20 cellular contexts compared by ENCODE assay signal in genomic region chr6:142385352-142385751, GRCh38.
DNase-seq lines count a peak whose midpoint lies in the region; ATAC-seq, FAIRE-seq and TF ChIP-seq lines count a peak whose summit lies in the region.
"Had no signal": no experiment of that assay in that cellular context is flagged by ENCODE, and none has a peak within 500 bp of the region (broad histone marks: within the 10 kb centered on the region; RNA-seq: fewer than 3 reads in every experiment).

No MANE protein-coding gene starts in this region.

- peak overlapping the region; percentile 49 for H2BK5ac ChIP-seq in IMR-90 (ENCODE audit: low read depth, low read length, poor library complexity, severe bottlenecking)

- H3K36me3 ChIP-seq in IMR-90 (ENCODE audit: control insufficient read depth, insufficient read depth, low read length) (no peaks in the 10 kb centered on the region), pancreas (no peaks in the 10 kb centered on the region), lower lobe of right lung (no peaks in the 10 kb centered on the region), uterus (peaks cover 0 to 4% of the 10 kb centered on the region in 2 donors)
- H3K36me3 ChIP-seq: BLaER1 had no signal

- H3K27me3 ChIP-seq in IMR-90 (ENCODE audit: control insufficient read depth, insufficient read depth, low read length) (no peaks in the 10 kb centered on the region), pancreas (no peaks in the 10 kb centered on the region), lower lobe of right lung (ENCODE audit: low read depth) (no peaks in the 10 kb centered on the region), uterus (no peaks in the 10 kb centered on the region)
- H3K27me3 ChIP-seq: BLaER1 had no signal

- TF ChIP-seq RAD21 in IMR-90 (IDR thresholded peaks at IDR 0.05; ENCODE audit: low read length) = no peak

- H4K20me1 ChIP-seq in IMR-90 (ENCODE audit: insufficient read depth, low read length) = no peaks in the 10 kb centered on the region
- H4K20me1 ChIP-seq: BLaER1 had no signal

- H3K79me1 ChIP-seq in IMR-90 (ENCODE audit: low read depth in 1 of 2, low read length in 2 of 2) = peaks cover 5% of the 10 kb centered on the region in 2 experiments; a peak in 3 of 4 replicates

- H3K4me1 ChIP-seq in IMR-90 (ENCODE audit: control insufficient read depth, insufficient read depth, low read length) (peaks cover 5% of the 10 kb centered on the region), pancreas (no peaks in the 10 kb centered on the region), lower lobe of right lung (no peaks in the 10 kb centered on the region), uterus (no peaks in the 10 kb centered on the region)
- H3K4me1 ChIP-seq: BLaER1 had no signal

- H3K23ac ChIP-seq in IMR-90 (ENCODE audit: low read depth, low read length) = no peak overlapping the region

- no peak overlapping the region for H3K4me3 ChIP-seq in IMR-90 (ENCODE audit: insufficient read depth, low read depth, low read length)
- no peak overlapping the region for H3K4me3 ChIP-seq in pancreas
- no peak overlapping the region for H3K4me3 ChIP-seq in lower lobe of right lung
- no peak overlapping the region for H3K4me3 ChIP-seq in uterus
- H3K4me3 ChIP-seq: BLaER1 had no signal

- no TSS peak for BruUV-seq in IMR-90 (replicated peaks; lab: Mats Ljungman, UMichigan)

- no peak overlapping the region for H2AK5ac ChIP-seq in IMR-90 (ENCODE audit: low read depth, low read length)

- no peak overlapping the region for H3K4me2 ChIP-seq in IMR-90 (ENCODE audit: low read depth, low read length)
- H3K4me2 ChIP-seq: BLaER1 had no signal

- TF ChIP-seq CTCF in IMR-90 (conservative IDR thresholded peaks at IDR 0.05; ENCODE audit: low read depth, low read length) (no peak), pancreas (IDR thresholded peaks at IDR 0.05) (no peak), lower lobe of right lung (IDR thresholded peaks at IDR 0.05) (no peak), uterus (IDR thresholded peaks at IDR 0.05) (no peak)

- no peak overlapping the region for H2AFZ ChIP-seq in IMR-90 (replicated peaks; ENCODE audit: low read length, poor library complexity)

- H4K8ac ChIP-seq in IMR-90 (ENCODE audit: low read depth in 2 of 2, low read length in 2 of 2) = peak overlapping the region in 1 of 2 experiments; percentile 33; a peak in 1 of 4 replicates

- no peak overlapping the region for H2BK120ac ChIP-seq in IMR-90 (ENCODE audit: low read depth, low read length)

- intact Hi-C loops in IMR-90 (cut with micrococcal nuclease) = loop anchor here (5.0 kb wide), 1 partner anchor 158 kb away; no protein-coding TSS in a partner anchor
- intact Hi-C loops in pancreas (cut with DNase I) = loop anchor here in 1 of 3 donors (10.0 kb wide), 1 partner anchor 231 kb away; no protein-coding TSS in a partner anchor
- intact Hi-C loops in lower lobe of right lung (cut with DNase I) = no loop called here
- intact Hi-C loops in uterus (cut with DNase I; ENCODE audit: low total_unique reads) = no loop called here

- H3K56ac ChIP-seq in IMR-90 (ENCODE audit: extremely low read depth, insufficient read depth, low read length) = no peak overlapping the region

- H4K91ac ChIP-seq in IMR-90 (ENCODE audit: insufficient read depth, low read depth, low read length) = no peak overlapping the region

- DNase-seq in ELR (ENCODE audit: low read depth) (peak; percentile 58), IMR-90 (no peak), pancreas (no peak), lower lobe of right lung (no peak), uterus (no peak)
- DNase-seq: CD8-positive, alpha-beta memory T cell; DND-41; GF-D8; KG1; NCI-H1048; NCI-H1436 treated with DMSO at 0.1 percent for 48 hours; NCI-H2029 treated with DMSO at 0.1 percent for 48 hours; NCI-H510A treated with DMSO at 0.1 percent for 48 hours; NCI-H82 had no signal

- TF ChIP-seq POLR2A in IMR-90 (IDR thresholded peaks at IDR 0.05; ENCODE audit: low read depth, low read length) (no peak), uterus (IDR thresholded peaks at IDR 0.05) (no peak)

- no peak overlapping the region for H2BK15ac ChIP-seq in IMR-90 (ENCODE audit: low read depth, low read length)

- H4K5ac ChIP-seq in IMR-90 (ENCODE audit: low read depth, low read length) = no peak overlapping the region

- no peak overlapping the region for H2BK20ac ChIP-seq in IMR-90 (ENCODE audit: low read depth, low read length)

- H3K14ac ChIP-seq in IMR-90 (replicated peaks; ENCODE audit: low read depth, low read length) = no peak overlapping the region

- no peak overlapping the region for H3K18ac ChIP-seq in IMR-90 (ENCODE audit: low read depth, low read length)

- dilution Hi-C loops in IMR-90 (cut with HindIII; ENCODE audit: low sequenced_read_pairs, unreplicated experiment) = no loop called here

- CTCF ChIA-PET in IMR-90 (lab: Yijun Ruan, JAX) = no interaction called here

- no peak overlapping the region for H3K9ac ChIP-seq in IMR-90 (ENCODE audit: low read depth, low read length)
- H3K9ac ChIP-seq: BLaER1 had no signal

- H3K4ac ChIP-seq in IMR-90 (ENCODE audit: low read depth, low read length) = no peak overlapping the region

- FAIRE-seq in colon (lab: Jason Lieb, UNC) (peak; percentile 45), pancreas (lab: Jason Lieb, UNC) (peak; percentile 75)
- FAIRE-seq: D721Med, H1 had no signal

- H3K27ac ChIP-seq in IMR-90 (ENCODE audit: insufficient read depth, low read length) (no peak overlapping the region), pancreas (no peak overlapping the region), lower lobe of right lung (no peak overlapping the region), uterus (no peak overlapping the region)
- H3K27ac ChIP-seq: BLaER1 had no signal

- POLR2A ChIA-PET in IMR-90 (lab: Charles Lee; ENCODE audit: unreplicated experiment) = no interaction called here

- H2AK9ac ChIP-seq in IMR-90 (replicated peaks; ENCODE audit: low read depth, low read length, poor library complexity) = no peak overlapping the region

- in situ Hi-C loops in IMR-90 (cut with MboI; ENCODE audit: low sequenced_read_pairs) = loop anchor here (10.0 kb wide), 1 partner anchor 241 kb away; the partner anchor contains the start of genes NMBR and VTA1

- WGBS in IMR-90 (ENCODE audit: extremely low coverage in 2 of 2, insufficient read length in 1 of 2), 2 experiments = no CpG with 5 or more reads among the region's 2 CpGs
- 81 to 85% methylated on average over 2 of the region's 2 CpGs for WGBS in pancreas, 2 donors

- H3K9me3 ChIP-seq in IMR-90 (ENCODE audit: control insufficient read depth, insufficient read depth, low read length) (no peaks in the 10 kb centered on the region), pancreas (no peaks in the 10 kb centered on the region), lower lobe of right lung (no peaks in the 10 kb centered on the region), uterus (no peaks in the 10 kb centered on the region)
- H3K9me3 ChIP-seq: BLaER1 had no signal

- H3K9me1 ChIP-seq in IMR-90 (ENCODE audit: insufficient read depth, low read length) = peaks cover 3% of the 10 kb centered on the region; the same call in 1 of the 2 replicates

- ATAC-seq in IMR-90 (ENCODE audit: low read depth) (no peak), pancreas (no peak), lower lobe of right lung (no peak), HG02938 (IDR thresholded peaks at IDR 0.05; ENCODE audit: unreplicated experiment) (no peak)
- ATAC-seq: Right ventricle myocardium inferior had no signal

TF ChIP-seq in IMR-90, 13 proteins besides CTCF, POLR2A, EP300 and RAD21:
- TF ChIP-seq RFX5 (IDR thresholded peaks at IDR 0.05; ENCODE audit: low read depth, low read length) (no peak), CEBPB (IDR thresholded peaks at IDR 0.05; ENCODE audit: low read depth, low read length) (no peak), SMC3 (IDR thresholded peaks at IDR 0.05; ENCODE audit: low read depth, low read length) (no peak), CHD1 (IDR thresholded peaks at IDR 0.05; ENCODE audit: low read depth, low read length) (no peak), NFE2L2 (IDR thresholded peaks at IDR 0.05; ENCODE audit: low read depth, low read length) (no peak), MXI1 (IDR thresholded peaks at IDR 0.05; ENCODE audit: borderline replicate concordance, low read depth, low read length) (no peak), ELK1 (IDR thresholded peaks at IDR 0.05; ENCODE audit: borderline replicate concordance, low read depth, low read length) (no peak), MAFK (IDR thresholded peaks at IDR 0.05; ENCODE audit: low read depth, low read length) (no peak), MAZ (IDR thresholded peaks at IDR 0.05; ENCODE audit: borderline replicate concordance, low read depth, low read length) (no peak), USF2 (IDR thresholded peaks at IDR 0.05; ENCODE audit: low read depth, low read length) (no peak), FOS (IDR thresholded peaks at IDR 0.05; ENCODE audit: low read depth, low read length) (no peak)
TF ChIP-seq in IMR-90: peak in this region for 0.
